1 cellular context compared by ENCODE assay signal in the genomic region with DNA sequence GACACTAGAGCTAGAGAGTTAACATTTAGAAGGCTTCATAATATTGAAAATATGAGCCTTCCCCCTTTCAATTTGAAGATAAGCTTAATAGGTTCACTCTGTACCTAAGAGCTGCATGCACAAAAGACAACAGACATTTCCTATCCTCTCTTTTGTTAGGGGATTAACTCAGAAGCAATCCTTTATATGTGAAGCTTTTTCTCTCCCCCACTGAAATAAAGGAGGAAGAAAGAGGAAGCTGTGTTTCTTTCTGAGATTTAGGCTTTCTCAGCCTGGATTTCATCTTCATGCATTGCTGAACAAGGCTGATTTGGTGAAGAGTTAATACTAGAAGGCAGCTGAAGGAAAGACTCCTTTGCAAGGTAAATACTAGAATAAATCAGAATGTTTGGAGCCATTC.
TF ChIP-seq lines count a peak whose summit lies in the region.

No MANE protein-coding gene starts in this region.

TF ChIP-seq in GM23338, 12 proteins besides CTCF, POLR2A, EP300 and RAD21 (continued from another document):
- TF ChIP-seq, protein P1, sequence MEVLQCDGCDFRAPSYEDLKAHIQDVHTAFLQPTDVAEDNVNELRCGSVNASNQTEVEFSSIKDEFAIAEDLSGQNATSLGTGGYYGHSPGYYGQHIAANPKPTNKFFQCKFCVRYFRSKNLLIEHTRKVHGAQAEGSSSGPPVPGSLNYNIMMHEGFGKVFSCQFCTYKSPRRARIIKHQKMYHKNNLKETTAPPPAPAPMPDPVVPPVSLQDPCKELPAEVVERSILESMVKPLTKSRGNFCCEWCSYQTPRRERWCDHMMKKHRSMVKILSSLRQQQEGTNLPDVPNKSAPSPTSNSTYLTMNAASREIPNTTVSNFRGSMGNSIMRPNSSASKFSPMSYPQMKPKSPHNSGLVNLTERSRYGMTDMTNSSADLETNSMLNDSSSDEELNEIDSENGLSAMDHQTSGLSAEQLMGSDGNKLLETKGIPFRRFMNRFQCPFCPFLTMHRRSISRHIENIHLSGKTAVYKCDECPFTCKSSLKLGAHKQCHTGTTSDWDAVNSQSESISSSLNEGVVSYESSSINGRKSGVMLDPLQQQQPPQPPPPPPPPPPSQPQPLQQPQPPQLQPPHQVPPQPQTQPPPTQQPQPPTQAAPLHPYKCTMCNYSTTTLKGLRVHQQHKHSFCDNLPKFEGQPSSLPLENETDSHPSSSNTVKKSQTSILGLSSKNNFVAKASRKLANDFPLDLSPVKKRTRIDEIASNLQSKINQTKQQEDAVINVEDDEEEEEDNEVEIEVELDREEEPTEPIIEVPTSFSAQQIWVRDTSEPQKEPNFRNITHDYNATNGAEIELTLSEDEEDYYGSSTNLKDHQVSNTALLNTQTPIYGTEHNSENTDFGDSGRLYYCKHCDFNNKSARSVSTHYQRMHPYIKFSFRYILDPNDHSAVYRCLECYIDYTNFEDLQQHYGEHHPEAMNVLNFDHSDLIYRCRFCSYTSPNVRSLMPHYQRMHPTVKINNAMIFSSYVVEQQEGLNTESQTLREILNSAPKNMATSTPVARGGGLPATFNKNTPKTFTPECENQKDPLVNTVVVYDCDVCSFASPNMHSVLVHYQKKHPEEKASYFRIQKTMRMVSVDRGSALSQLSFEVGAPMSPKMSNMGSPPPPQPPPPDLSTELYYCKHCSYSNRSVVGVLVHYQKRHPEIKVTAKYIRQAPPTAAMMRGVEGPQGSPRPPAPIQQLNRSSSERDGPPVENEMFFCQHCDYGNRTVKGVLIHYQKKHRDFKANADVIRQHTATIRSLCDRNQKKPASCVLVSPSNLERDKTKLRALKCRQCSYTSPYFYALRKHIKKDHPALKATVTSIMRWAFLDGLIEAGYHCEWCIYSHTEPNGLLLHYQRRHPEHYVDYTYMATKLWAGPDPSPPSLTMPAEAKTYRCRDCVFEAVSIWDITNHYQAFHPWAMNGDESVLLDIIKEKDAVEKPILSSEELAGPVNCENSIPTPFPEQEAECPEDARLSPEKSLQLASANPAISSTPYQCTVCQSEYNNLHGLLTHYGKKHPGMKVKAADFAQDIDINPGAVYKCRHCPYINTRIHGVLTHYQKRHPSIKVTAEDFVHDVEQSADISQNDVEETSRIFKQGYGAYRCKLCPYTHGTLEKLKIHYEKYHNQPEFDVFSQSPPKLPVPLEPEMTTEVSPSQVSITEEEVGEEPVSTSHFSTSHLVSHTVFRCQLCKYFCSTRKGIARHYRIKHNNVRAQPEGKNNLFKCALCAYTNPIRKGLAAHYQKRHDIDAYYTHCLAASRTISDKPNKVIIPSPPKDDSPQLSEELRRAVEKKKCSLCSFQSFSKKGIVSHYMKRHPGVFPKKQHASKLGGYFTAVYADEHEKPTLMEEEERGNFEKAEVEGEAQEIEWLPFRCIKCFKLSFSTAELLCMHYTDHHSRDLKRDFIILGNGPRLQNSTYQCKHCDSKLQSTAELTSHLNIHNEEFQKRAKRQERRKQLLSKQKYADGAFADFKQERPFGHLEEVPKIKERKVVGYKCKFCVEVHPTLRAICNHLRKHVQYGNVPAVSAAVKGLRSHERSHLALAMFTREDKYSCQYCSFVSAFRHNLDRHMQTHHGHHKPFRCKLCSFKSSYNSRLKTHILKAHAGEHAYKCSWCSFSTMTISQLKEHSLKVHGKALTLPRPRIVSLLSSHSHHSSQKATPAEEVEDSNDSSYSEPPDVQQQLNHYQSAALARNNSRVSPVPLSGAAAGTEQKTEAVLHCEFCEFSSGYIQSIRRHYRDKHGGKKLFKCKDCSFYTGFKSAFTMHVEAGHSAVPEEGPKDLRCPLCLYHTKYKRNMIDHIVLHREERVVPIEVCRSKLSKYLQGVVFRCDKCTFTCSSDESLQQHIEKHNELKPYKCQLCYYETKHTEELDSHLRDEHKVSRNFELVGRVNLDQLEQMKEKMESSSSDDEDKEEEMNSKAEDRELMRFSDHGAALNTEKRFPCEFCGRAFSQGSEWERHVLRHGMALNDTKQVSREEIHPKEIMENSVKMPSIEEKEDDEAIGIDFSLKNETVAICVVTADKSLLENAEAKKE (CRISPR knock-in tag; IDR thresholded peaks at IDR 0.05): no peak
- TF ChIP-seq ZNF331 (CRISPR knock-in tag; IDR thresholded peaks at IDR 0.05; ENCODE audit: low read depth) (no peak), EZH2 (IDR thresholded peaks at IDR 0.05; ENCODE audit: low read depth, unreplicated experiment) (no peak), ZNF114 (CRISPR knock-in tag; IDR thresholded peaks at IDR 0.05) (no peak)
- TF ChIP-seq, protein P2, sequence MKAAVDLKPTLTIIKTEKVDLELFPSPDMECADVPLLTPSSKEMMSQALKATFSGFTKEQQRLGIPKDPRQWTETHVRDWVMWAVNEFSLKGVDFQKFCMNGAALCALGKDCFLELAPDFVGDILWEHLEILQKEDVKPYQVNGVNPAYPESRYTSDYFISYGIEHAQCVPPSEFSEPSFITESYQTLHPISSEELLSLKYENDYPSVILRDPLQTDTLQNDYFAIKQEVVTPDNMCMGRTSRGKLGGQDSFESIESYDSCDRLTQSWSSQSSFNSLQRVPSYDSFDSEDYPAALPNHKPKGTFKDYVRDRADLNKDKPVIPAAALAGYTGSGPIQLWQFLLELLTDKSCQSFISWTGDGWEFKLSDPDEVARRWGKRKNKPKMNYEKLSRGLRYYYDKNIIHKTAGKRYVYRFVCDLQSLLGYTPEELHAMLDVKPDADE (IDR thresholded peaks at IDR 0.05): no peak
